Comparison of ENCODE assay signal across 25 cellular contexts in the genomic region with DNA sequence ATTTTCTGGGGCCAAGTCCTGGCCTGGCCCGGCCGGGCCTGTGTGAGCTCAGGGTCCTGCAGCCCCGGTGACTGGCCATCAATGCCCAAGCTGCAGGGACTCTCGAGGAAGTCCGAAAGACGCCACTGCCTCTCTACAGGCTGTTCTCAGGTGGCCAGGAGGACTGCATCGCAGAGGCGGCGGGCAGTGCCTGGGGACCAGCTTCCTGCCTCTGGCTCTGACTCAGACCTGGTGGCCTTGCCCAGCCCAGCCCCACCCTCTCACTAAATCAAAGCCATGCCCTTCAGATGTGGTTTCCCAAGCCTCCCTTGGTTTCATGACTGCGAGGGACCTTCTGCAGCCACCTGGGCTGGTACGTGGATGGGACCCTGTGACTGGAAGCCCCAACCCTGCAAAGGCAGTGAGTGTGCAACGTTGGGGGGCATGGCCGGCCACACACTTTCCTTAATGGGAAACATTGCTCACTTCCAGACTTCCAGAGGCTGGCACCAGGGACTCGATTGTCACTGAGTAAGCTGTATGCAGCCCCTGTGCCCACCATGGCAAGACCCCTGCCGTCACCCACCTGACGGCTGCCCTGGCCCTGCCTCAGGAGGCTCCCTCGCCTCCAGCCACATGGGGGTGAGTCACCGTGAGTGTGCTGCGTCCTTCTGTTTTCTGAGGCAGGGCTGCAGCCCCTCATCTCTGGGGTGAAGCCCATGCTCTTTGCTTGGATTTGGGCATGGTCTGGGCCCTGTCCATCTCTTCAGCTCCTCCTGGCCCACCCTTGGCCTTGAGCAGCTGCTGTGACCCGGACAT. TPM values are rescaled to one million over a fixed set of nuclear protein-coding genes. Genes with fewer than 3 reads are reported as not detected.
DNase-seq lines count a peak whose midpoint lies in the region; ATAC-seq and FAIRE-seq lines count a peak whose summit lies in the region.
"Had no signal": no experiment of that assay in that cellular context is flagged by ENCODE, and none has a peak within 500 bp of the region (broad histone marks: within the 10 kb centered on the region; RNA-seq: fewer than 3 reads in every experiment).

No MANE protein-coding gene starts in this region.

- DNase-seq in A172 (ENCODE audit: low spot score): peak; percentile 91
- peak; percentile 50 for DNase-seq in H7
- peak; percentile 27 for DNase-seq in RCC 7860 (ENCODE audit: low spot score)
- DNase-seq in left colon: peak; percentile 41 to 53
- DNase-seq: activated CD8-positive, alpha-beta memory T cell treated with anti-CD3 and anti-CD28 coated beads for 24 hours; activated T-cell treated with anti-CD3 and anti-CD28 coated beads, Interleukin-2, amount 50 U/mL, for 24 hours; DMS 273 treated with DMSO at 0.1 percent for 48 hours; NCI-H1436 treated with DMSO at 0.1 percent for 48 hours; NCI-H524 treated with DMSO at 0.1 percent for 48 hours; SHP77 treated with DMSO at 0.1 percent for 48 hours; sigmoid colon had no signal

- peaks cover 19% of the 10 kb centered on the region for H3K27me3 ChIP-seq in H7 (ENCODE audit: control insufficient read depth, insufficient read depth, low read length)

- intact Hi-C loops in left colon (cut with DNase I, micrococcal nuclease): no loop called here

- ATAC-seq in left colon (peak; percentile 90), GM19467 (IDR thresholded peaks at IDR 0.05; ENCODE audit: unreplicated experiment) (no peak), GM21423 (IDR thresholded peaks at IDR 0.05; ENCODE audit: unreplicated experiment) (no peak), GM21526 (IDR thresholded peaks at IDR 0.05; ENCODE audit: low FRiP score, unreplicated experiment) (no peak), HG03196 (IDR thresholded peaks at IDR 0.05; ENCODE audit: unreplicated experiment) (no peak)

- H3K4me3 ChIP-seq in H7 (ENCODE audit: insufficient read depth, low read depth, low read length): no peak overlapping the region
- H3K4me3 ChIP-seq: dorsolateral prefrontal cortex, sigmoid colon had no signal

- no peak for FAIRE-seq in RCC 7860 (lab: Jason Lieb, UNC)
- FAIRE-seq: endothelial cell of umbilical vein, G401.6, GM18507, TTC549 had no signal

- H3K36me3 ChIP-seq in H7 (replicated peaks; ENCODE audit: control insufficient read depth, insufficient read depth, low read length): no peaks in the 10 kb centered on the region; the same call in 1 of the 2 replicates
- H3K36me3 ChIP-seq: sigmoid colon had no signal

RNA-seq across cellular contexts. Expression of gene FGF3, which starts 6.0 kb away (rescaled TPM):
- total RNA-seq in A172 (2014; rRNA removed; shearing (Covaris generic)): 0.24 TPM in 1 of 2 replicates, not detected in the other
- 0.15 TPM in 1 of 2 replicates, not detected in the other for total RNA-seq in H7 (2014; rRNA removed; shearing (Covaris generic))
- not detected for total RNA-seq in left colon
- total RNA-seq: cardiac septum, dorsolateral prefrontal cortex, endothelial cell of umbilical vein, mesothelial cell of epicardium, posterior vena cava, sigmoid colon, subcutaneous adipose tissue, ureter had no signal

RNA-seq across cellular contexts. Expression of gene FGF4, which starts 50.1 kb away (rescaled TPM):
- total RNA-seq in A172 (2014; rRNA removed; shearing (Covaris generic)): not detected in 2 replicates
- total RNA-seq in H7 (2014; rRNA removed; shearing (Covaris generic)): 11.8 and 15.9 TPM in 2 replicates
- total RNA-seq in left colon: not detected
- total RNA-seq: cardiac septum, dorsolateral prefrontal cortex, endothelial cell of umbilical vein, mesothelial cell of epicardium, posterior vena cava, sigmoid colon, subcutaneous adipose tissue, ureter had no signal

Comparison
In these comparisons a context has a peak if more than half of its experiments do, and no peak if none do; other contexts are left out.
1. DNase-seq: peak in every context shown above with its lines; median percentile 91 in A172; 50 in H7; 47 in left colon; 27 in RCC 7860.
2. RNA of gene FGF4, which starts 50.1 kb away (total RNA-seq): 11.8 to 15.9 TPM in H7; not detected in left colon and not detected in A172; every median in the first group is over 10 times any median in the second.